13 cellular contexts compared by ENCODE assay signal in the genomic region with DNA sequence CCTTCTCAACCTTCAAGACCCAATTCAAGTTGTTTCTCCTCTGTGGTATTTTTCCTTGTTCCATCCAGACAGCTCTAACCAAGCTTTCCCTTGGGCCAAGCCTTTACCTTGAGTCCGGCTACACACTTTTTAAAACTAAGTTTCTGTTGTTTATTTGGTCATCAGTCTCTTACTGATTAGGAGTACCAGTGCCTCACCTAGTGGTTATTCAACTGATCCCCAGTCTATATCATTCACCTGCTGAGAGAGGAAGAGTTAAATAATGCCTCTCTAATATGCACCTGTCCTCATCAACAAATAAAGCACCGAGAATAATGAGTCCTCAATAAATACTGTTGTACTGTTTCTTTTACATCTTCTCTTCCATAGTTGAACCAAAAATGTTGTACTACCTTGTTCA.
DNase-seq lines count a peak whose midpoint lies in the region; ATAC-seq and TF ChIP-seq lines count a peak whose summit lies in the region.
"Had no signal": no experiment of that assay in that cellular context is flagged by ENCODE, and none has a peak within 500 bp of the region (broad histone marks: within the 10 kb centered on the region; RNA-seq: fewer than 3 reads in every experiment).

No MANE protein-coding gene starts in this region.

- H3K9me3 ChIP-seq in OCI-LY3 (ENCODE audit: insufficient read depth, low read length), result no peaks in the 10 kb centered on the region
- H3K9me3 ChIP-seq in effector memory CD4-positive, alpha-beta T cell (ENCODE audit: control insufficient read depth, low read length), result no peaks in the 10 kb centered on the region
- H3K9me3 ChIP-seq: testis had no signal

- H3K27ac ChIP-seq in OCI-LY3 (ENCODE audit: low read length), result no peak overlapping the region
- H3K27ac ChIP-seq in effector memory CD4-positive, alpha-beta T cell (ENCODE audit: insufficient read depth, low read length, poor library complexity, severe bottlenecking), result no peak overlapping the region
- H3K27ac ChIP-seq: testis had no signal

- no peak overlapping the region for H3K4me3 ChIP-seq in BJ (ENCODE audit: low read depth, low read length)
- H3K4me3 ChIP-seq in OCI-LY3 (ENCODE audit: low read length), result no peak overlapping the region
- H3K4me3 ChIP-seq in fibroblast of villous mesenchyme (ENCODE audit: low read depth, low read length), result no peak overlapping the region
- H3K4me3 ChIP-seq in effector memory CD4-positive, alpha-beta T cell (ENCODE audit: insufficient read depth, low read depth, low read length, poor library complexity, severe bottlenecking), result no peak overlapping the region
- H3K4me3 ChIP-seq: testis had no signal

- no peak for DNase-seq in BJ (ENCODE audit: low read depth)
- peak; percentile 38 for DNase-seq in H4 (ENCODE audit: low spot score)
- no peak for DNase-seq in fibroblast of villous mesenchyme (ENCODE audit: low read depth)
- DNase-seq in AG20443 (ENCODE audit: low spot score), result no peak
- DNase-seq in effector memory CD4-positive, alpha-beta T cell, result no peak
- DNase-seq: activated CD4-positive, alpha-beta T cell treated with anti-CD3 and anti-CD28 coated beads, Interleukin-2, amount 50 U/mL, for 48 hours; activated naive CD4-positive, alpha-beta T cell treated with anti-CD3 and anti-CD28 coated beads for 36 hours; cortex of kidney; mammary epithelial cell; testis had no signal

- no peaks in the 10 kb centered on the region for H3K79me2 ChIP-seq in OCI-LY3 (ENCODE audit: low read length)

- POLR2A ChIA-PET in BJ (lab: Charles Lee), result no interaction called here

- H3K9ac ChIP-seq in OCI-LY3 (ENCODE audit: low read length), result no peak overlapping the region

- no peak for ATAC-seq in HG03571 (IDR thresholded peaks at IDR 0.05; ENCODE audit: unreplicated experiment)
- no peak for ATAC-seq in GM19395 (IDR thresholded peaks at IDR 0.05; ENCODE audit: unreplicated experiment)

- no peaks in the 10 kb centered on the region for H3K4me1 ChIP-seq in OCI-LY3 (ENCODE audit: low read length)
- H3K4me1 ChIP-seq in effector memory CD4-positive, alpha-beta T cell (ENCODE audit: control insufficient read depth, insufficient read depth, low read length, poor library complexity, severe bottlenecking), result no peaks in the 10 kb centered on the region
- H3K4me1 ChIP-seq: testis had no signal

- H3K4me2 ChIP-seq in OCI-LY3 (ENCODE audit: low read length), result no peak overlapping the region

- TF ChIP-seq CTCF in BJ (IDR thresholded peaks at IDR 0.05; ENCODE audit: insufficient read depth, low read depth, low read length) (0 out of 2 replicates have a peak, but pooled peaks have one; percentile 13), OCI-LY3 (IDR thresholded peaks at IDR 0.05; ENCODE audit: low read depth, low read length) (peak; percentile 42), fibroblast of villous mesenchyme (IDR thresholded peaks at IDR 0.05; ENCODE audit: insufficient read depth, low read depth, low read length) (peak; percentile 34)

- CTCF ChIA-PET in BJ (lab: Yijun Ruan, JAX), result no interaction called here

- H3K27me3 ChIP-seq in BJ (ENCODE audit: control insufficient read depth, insufficient read depth, low read length) (no peaks in the 10 kb centered on the region), OCI-LY3 (ENCODE audit: low read depth, low read length) (no peaks in the 10 kb centered on the region; the same call in 1 of the 2 replicates)
- no peaks in the 10 kb centered on the region for H3K27me3 ChIP-seq in effector memory CD4-positive, alpha-beta T cell (replicated peaks; ENCODE audit: control insufficient read depth, insufficient read depth, low read length, poor library complexity, severe bottlenecking)
- H3K27me3 ChIP-seq: testis had no signal

- no peaks in the 10 kb centered on the region for H4K20me1 ChIP-seq in OCI-LY3 (ENCODE audit: insufficient read depth, low read length)

- no peaks in the 10 kb centered on the region for H3K36me3 ChIP-seq in BJ (ENCODE audit: control insufficient read depth, insufficient read depth, low read length)
- no peaks in the 10 kb centered on the region for H3K36me3 ChIP-seq in OCI-LY3 (replicated peaks; ENCODE audit: low read depth, low read length)
- no peaks in the 10 kb centered on the region for H3K36me3 ChIP-seq in effector memory CD4-positive, alpha-beta T cell (ENCODE audit: control insufficient read depth, insufficient read depth, low read length)

- no peak overlapping the region for H2AFZ ChIP-seq in OCI-LY3 (ENCODE audit: low read depth, low read length)
